In the genomic region with DNA sequence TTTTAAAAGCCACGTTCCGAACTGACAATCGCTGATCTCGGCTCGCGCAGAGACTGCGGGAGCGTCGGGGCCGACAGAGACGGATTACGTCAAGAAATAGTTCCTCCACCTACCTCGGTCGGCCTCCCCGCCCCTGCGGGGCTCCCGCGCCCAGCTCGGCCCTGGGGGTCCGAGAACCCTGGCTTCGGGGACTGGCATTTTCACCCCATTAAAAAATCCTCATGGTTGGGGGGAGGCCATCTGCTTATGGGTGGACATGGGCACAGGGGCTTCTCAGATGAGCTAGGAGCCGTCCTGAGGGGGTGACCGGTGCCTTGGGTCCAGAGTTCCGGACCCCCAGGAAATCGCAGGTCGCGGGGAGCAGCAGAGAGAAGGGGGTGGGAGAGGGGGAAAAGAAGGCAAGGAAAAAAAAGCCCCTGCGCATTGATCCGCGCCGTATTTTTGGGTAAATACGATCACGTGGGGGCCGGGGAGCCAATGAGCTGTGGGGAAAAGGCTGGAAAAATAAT, we compare ENCODE assay signal across 8 cellular contexts. TPM values are rescaled to one million over a fixed set of nuclear protein-coding genes. Genes with fewer than 3 reads are reported as not detected.
DNase-seq lines count a peak whose midpoint lies in the region; ATAC-seq and TF ChIP-seq lines count a peak whose summit lies in the region.

No MANE protein-coding gene starts in this region.

- H3F3A ChIP-seq in PC-9 (ENCODE audit: insufficient read depth, low read depth) = peaks cover 9% of the 10 kb centered on the region; the same call in 1 of the 2 replicates

- peaks cover 21 to 34% of the 10 kb centered on the region in 2 donors for H3K4me1 Mint-ChIP-seq in natural killer cell treated with Interleukin-12 subunit alpha and Interleukin-12 subunit beta and Interleukin-15 and Interleukin-18, amount 100 ng/mL, for 72 hours (ENCODE audit: low read depth in 2 of 2)

- peaks cover 70 to 72% of the 10 kb centered on the region in 2 donors for H3K27me3 Mint-ChIP-seq in natural killer cell treated with Interleukin-12 subunit alpha and Interleukin-12 subunit beta and Interleukin-15 and Interleukin-18, amount 100 ng/mL, for 72 hours

- intact Hi-C loops in ascending aorta (cut with DNase I) (no loop called here), PC-9 (cut with micrococcal nuclease; ENCODE audit: unreplicated experiment) (no loop called here)

- POLR2A ChIA-PET in PC-9 (lab: Charles Lee; ENCODE audit: unreplicated experiment) = no interaction called here

- peak overlapping the region; percentile 25 for H3K4me3 Mint-ChIP-seq in natural killer cell treated with Interleukin-12 subunit alpha and Interleukin-12 subunit beta and Interleukin-15 and Interleukin-18, amount 100 ng/mL, for 72 hours

- no peak overlapping the region for H3K4me2 ChIP-seq in PC-9

- CTCF ChIA-PET in PC-9 (lab: Charles Lee) = interaction anchor here (0.6 kb wide), 1 partner anchor 39 kb away, joined by 3 read pairs; no protein-coding TSS in a partner anchor

- no peak for ATAC-seq in natural killer cell treated with Interleukin-12 subunit alpha and Interleukin-12 subunit beta and Interleukin-15 and Interleukin-18, amount 100 ng/mL, for 72 hours
- no peak for ATAC-seq in HG03521 (IDR thresholded peaks at IDR 0.05; ENCODE audit: unreplicated experiment)

- H3K4me3 ChIP-seq in ascending aorta (peak overlapping the region; percentile 61 to 62), PC-9 (no peak overlapping the region)

- H3K27ac Mint-ChIP-seq in natural killer cell treated with Interleukin-12 subunit alpha and Interleukin-12 subunit beta and Interleukin-15 and Interleukin-18, amount 100 ng/mL, for 72 hours = no peak overlapping the region

- H3K36me3 ChIP-seq in ascending aorta (no peaks in the 10 kb centered on the region), PC-9 (ENCODE audit: low read depth) (no peaks in the 10 kb centered on the region)

- DNase-seq in DMS114 treated with DMSO at 0.1 percent for 48 hours (lab: John Stamatoyannopoulos, UW; ENCODE audit: unreplicated experiment) (peak; percentile 81), LHCN-M2 (ENCODE audit: low read depth) (peak; percentile 86), ascending aorta (ENCODE audit: low spot score in 2 of 2) (no peak), Kasumi-1 (lab: John Stamatoyannopoulos, UW) (no peak), PC-9 (no peak), NCI-H526 (lab: John Stamatoyannopoulos, UW) (no peak)
- no peak for DNase-seq in natural killer cell treated with Interleukin-12 subunit alpha and Interleukin-12 subunit beta and Interleukin-15 and Interleukin-18, amount 100 ng/mL, for 72 hours (ENCODE audit: low spot score)

- H3K27me3 ChIP-seq in ascending aorta (peaks cover 37% of the 10 kb centered on the region), PC-9 (ENCODE audit: insufficient read depth, low read depth) (no peaks in the 10 kb centered on the region)

- no TSS peak for BruUV-seq in PC-9 (replicated peaks; lab: Mats Ljungman, UMichigan)

- no peaks in the 10 kb centered on the region for H3K9me3 ChIP-seq in ascending aorta
- no peaks in the 10 kb centered on the region for H3K9me3 ChIP-seq in PC-9 (ENCODE audit: insufficient read depth, low read depth)

- H3K36me3 Mint-ChIP-seq in natural killer cell treated with Interleukin-12 subunit alpha and Interleukin-12 subunit beta and Interleukin-15 and Interleukin-18, amount 100 ng/mL, for 72 hours = no peaks in the 10 kb centered on the region

- H3K9me3 Mint-ChIP-seq in natural killer cell treated with Interleukin-12 subunit alpha and Interleukin-12 subunit beta and Interleukin-15 and Interleukin-18, amount 100 ng/mL, for 72 hours = no peaks in the 10 kb centered on the region

- H3K9me2 ChIP-seq in PC-9 (ENCODE audit: insufficient read depth) = no peaks in the 10 kb centered on the region

- H4K20me1 ChIP-seq in PC-9 (ENCODE audit: insufficient read depth) = no peaks in the 10 kb centered on the region

- no peak overlapping the region for H2AFZ ChIP-seq in PC-9

- H3K4me1 ChIP-seq in ascending aorta = peaks cover 4 to 18% of the 10 kb centered on the region in 2 donors
- H3K4me1 ChIP-seq in PC-9 (replicated peaks; ENCODE audit: insufficient read depth) = 0 out of 2 replicates have a peak, but pooled peaks cover 4% of the 10 kb centered on the region

- TF ChIP-seq CTCF in ascending aorta (IDR thresholded peaks at IDR 0.05) = no peak
- TF ChIP-seq CTCF in PC-9 (conservative IDR thresholded peaks at IDR 0.05) = no peak

- peaks cover 8% of the 10 kb centered on the region; the same call in 1 of the 2 replicates for H3K79me2 ChIP-seq in PC-9 (ENCODE audit: low read depth)

- no peak overlapping the region for H3K27ac ChIP-seq in ascending aorta
- no peak overlapping the region for H3K27ac ChIP-seq in PC-9

RNA-seq across cellular contexts. Expression of a gene that starts 0.3 kb away (rescaled TPM):
- 7.8 and 8.8 TPM in 2 replicates for total RNA-seq in LHCN-M2 (2014; rRNA removed)
- polyA plus RNA-seq in LHCN-M2 (2012) = 12.1 TPM
- 1.2 TPM for total RNA-seq in ascending aorta
- total RNA-seq in natural killer cell treated with Interleukin-12 subunit alpha and Interleukin-12 subunit beta and Interleukin-15 and Interleukin-18, amount 100 ng/mL, for 72 hours = not detected
- total RNA-seq in PC-9 (2021) = 7.5 and 10.2 TPM in 2 replicates

RNA-seq across cellular contexts. Expression of a gene that starts 9.1 kb away (rescaled TPM):
- 8.7 and 10.0 TPM in 2 replicates for total RNA-seq in LHCN-M2 (2014; rRNA removed)
- polyA plus RNA-seq in LHCN-M2 (2012) = 29.8 TPM
- 8.9 TPM for total RNA-seq in ascending aorta
- total RNA-seq in natural killer cell treated with Interleukin-12 subunit alpha and Interleukin-12 subunit beta and Interleukin-15 and Interleukin-18, amount 100 ng/mL, for 72 hours = not detected
- 3.8 and 4.3 TPM in 2 replicates for total RNA-seq in PC-9 (2021)

RNA-seq across cellular contexts. Expression of a gene that starts 14.7 kb away (rescaled TPM):
- total RNA-seq in LHCN-M2 (2014; rRNA removed) (6.9 and 7.5 TPM in 2 replicates), ascending aorta (not detected), PC-9 (2021) (1.1 and 1.4 TPM in 2 replicates)
- polyA plus RNA-seq in LHCN-M2 (2012) = 15.9 TPM
- total RNA-seq in natural killer cell treated with Interleukin-12 subunit alpha and Interleukin-12 subunit beta and Interleukin-15 and Interleukin-18, amount 100 ng/mL, for 72 hours = not detected

RNA-seq across cellular contexts. Expression of a gene that starts 24.9 kb away (rescaled TPM):
- total RNA-seq in LHCN-M2 (2014; rRNA removed) (3.3 and 7.0 TPM in 2 replicates), ascending aorta (not detected), PC-9 (2021) (7.9 and 9.2 TPM in 2 replicates)
- polyA plus RNA-seq in LHCN-M2 (2012) = 2.3 TPM
- total RNA-seq in natural killer cell treated with Interleukin-12 subunit alpha and Interleukin-12 subunit beta and Interleukin-15 and Interleukin-18, amount 100 ng/mL, for 72 hours = not detected

RNA-seq across cellular contexts. Expression of a gene that starts 26.7 kb away (rescaled TPM):
- 3.2 and 3.4 TPM in 2 replicates for total RNA-seq in LHCN-M2 (2014; rRNA removed)
- polyA plus RNA-seq in LHCN-M2 (2012) = 3.5 TPM
- 0.32 TPM for total RNA-seq in ascending aorta
- total RNA-seq in natural killer cell treated with Interleukin-12 subunit alpha and Interleukin-12 subunit beta and Interleukin-15 and Interleukin-18, amount 100 ng/mL, for 72 hours = not detected
- total RNA-seq in PC-9 (2021) = 2.4 and 2.9 TPM in 2 replicates

Comparison
In these comparisons a context has a peak if more than half of its experiments do, and no peak if none do; other contexts are left out.
1. DNase-seq: peak in DMS114 treated with DMSO at 0.1 percent for 48 hours (single experiment) and LHCN-M2 (single experiment); none in ascending aorta (0 of 2), natural killer cell treated with Interleukin-12 subunit alpha and Interleukin-12 subunit beta and Interleukin-15 and Interleukin-18, amount 100 ng/mL, for 72 hours (single experiment), Kasumi-1 (0 of 2), PC-9 (0 of 2) and NCI-H526 (0 of 2).